Comparison of ENCODE assay signal across 8 cellular contexts in the genomic region with DNA sequence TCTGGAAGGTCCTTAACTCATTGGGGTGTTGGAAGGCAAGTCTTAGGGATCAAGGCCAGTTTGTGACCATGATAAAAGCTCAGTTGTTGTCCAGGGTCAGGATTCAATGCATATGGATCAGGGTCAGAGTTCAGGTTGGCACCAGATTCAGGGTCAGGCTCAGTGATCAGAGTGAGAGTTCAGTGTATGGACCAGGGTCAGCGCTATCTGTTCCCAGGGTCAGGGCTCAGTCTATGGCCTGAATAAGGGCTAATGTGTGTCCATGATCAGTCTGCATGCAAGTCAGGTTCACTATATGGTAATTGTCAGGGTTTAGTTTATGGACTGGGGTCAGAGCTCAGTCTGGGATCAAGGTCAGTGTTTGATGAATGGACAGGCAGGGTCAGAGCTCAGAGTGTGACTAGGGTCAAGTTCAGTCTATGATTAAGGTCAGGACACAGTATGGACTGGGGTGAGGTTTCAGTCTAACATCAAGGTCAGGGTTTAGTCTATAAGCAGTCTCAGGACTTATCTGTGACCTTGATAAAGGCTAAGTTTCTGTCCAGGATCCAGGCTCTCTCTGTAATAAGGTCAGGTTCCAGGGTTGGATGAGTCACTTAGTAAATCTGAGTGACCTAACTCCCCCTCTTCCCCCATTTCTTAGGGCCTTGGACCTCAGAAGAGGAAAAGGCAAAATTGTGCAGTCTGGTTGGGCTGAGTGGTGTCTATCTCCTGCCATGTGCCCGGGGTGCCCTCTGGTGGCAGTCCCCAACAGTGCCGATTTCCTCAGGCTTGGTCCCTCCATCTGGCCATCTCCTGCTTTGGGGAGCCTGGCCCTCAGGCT. TPM values are rescaled to one million over a fixed set of nuclear protein-coding genes. Genes with fewer than 3 reads are reported as not detected.
DNase-seq lines count a peak whose midpoint lies in the region; ATAC-seq and TF ChIP-seq lines count a peak whose summit lies in the region.

No MANE protein-coding gene starts in this region.

- peak overlapping the region in 3 of 59 donors; percentile 10 to 37 (median 28) for H3K27ac ChIP-seq in dorsolateral prefrontal cortex

- H3K27me3 ChIP-seq in dorsolateral prefrontal cortex, result peaks cover 0 to 8% (median 0%) of the 10 kb centered on the region in 45 donors

- peak; percentile 58 for ATAC-seq in HG02798 (IDR thresholded peaks at IDR 0.05; ENCODE audit: poor library complexity, unreplicated experiment)
- ATAC-seq in GM21367 (IDR thresholded peaks at IDR 0.05; ENCODE audit: unreplicated experiment), result no peak

- peak overlapping the region in 2 of 59 donors; percentile 24 to 27 for H3K4me3 ChIP-seq in dorsolateral prefrontal cortex

- TF ChIP-seq CTCF in dorsolateral prefrontal cortex (IDR thresholded peaks at IDR 0.05 in 54 of 56, conservative IDR thresholded peaks at IDR 0.05 in 2 of 56; ENCODE audit: low read depth in 1 of 56, partially characterized antibody in 56 of 56), result peak; percentile 69 to 98 (median 93)

- intact Hi-C loops in dorsolateral prefrontal cortex (cut with DNase I), result loop anchor here (1.0 to 5.0 kb wide), 5 partner anchors 50 to 121 kb away; no protein-coding TSS in a partner anchor

- DNase-seq in Daoy (ENCODE audit: low read depth) (peak; percentile 87), NCI-H69 (lab: John Stamatoyannopoulos, UW) (peak; percentile 69), dorsolateral prefrontal cortex (peak; percentile 82 to 92 (median 88)), medulla oblongata (ENCODE audit: extremely low spot score) (peak; percentile 87)
- DNase-seq in activated CD4-positive, alpha-beta T cell treated with anti-CD3 and anti-CD28 coated beads, Interleukin-2, amount 50 U/mL, for 4 hours, result peak; percentile 65 to 66
- peak; percentile 39 to 57 for DNase-seq in stimulated activated CD8-positive, alpha-beta memory T cell treated with anti-CD3 and anti-CD28 coated beads, Interleukin-15, amount 100 ng/mL, for 48 hours (ENCODE audit: low read depth in 2 of 2)

RNA-seq across cellular contexts. Expression of gene KNCN, which starts 23.8 kb away (rescaled TPM):
- total RNA-seq in Daoy (2014; rRNA removed; shearing (Covaris generic)), result not detected in 2 replicates
- 1 to 10 TPM in 76 of 120 experiments, under 1 TPM in 43, not detected in 1; 0.23 to 3.5 (median 1.2) TPM for total RNA-seq in dorsolateral prefrontal cortex

RNA-seq across cellular contexts. Expression of gene DMBX1, which starts 38.0 kb away (rescaled TPM):
- 0.80 and 2.1 TPM in 2 replicates for total RNA-seq in Daoy (2014; rRNA removed; shearing (Covaris generic))
- not detected for total RNA-seq in dorsolateral prefrontal cortex
